In genomic region chr1:87386217-87386790, GRCh38 we compare ENCODE assay signal across 20 cellular contexts.
"Had no signal": no experiment of that assay in that cellular context is flagged by ENCODE, and none has a peak within 500 bp of the region (broad histone marks: within the 10 kb centered on the region; RNA-seq: fewer than 3 reads in every experiment).

No MANE protein-coding gene starts in this region.

- ATAC-seq: left lobe of liver; naive thymus-derived CD4-positive, alpha-beta T cell; sciatic nerve; stimulated activated effector memory CD8-positive, alpha-beta T cell treated with anti-CD3 and anti-CD28 coated beads, Interleukin-12 subunit alpha, Interleukin-12 subunit beta, amount 100 ng/mL, for 72 hours had no signal

- H3K36me3 ChIP-seq: prostate gland, right atrium auricular region, stomach, thyroid gland, vagina had no signal

- H3K27ac ChIP-seq: prostate gland, right atrium auricular region, stomach, thyroid gland, vagina had no signal

- H3K9me3 ChIP-seq: prostate gland, right atrium auricular region, thyroid gland, vagina had no signal

- H3K4me1 ChIP-seq: prostate gland, right atrium auricular region, vagina had no signal

- H3K27me3 ChIP-seq: right atrium auricular region, stomach, thyroid gland, vagina had no signal

- FAIRE-seq: frontal cortex, keratinocyte had no signal

- DNase-seq: cortex of kidney; effector CD4-positive, alpha-beta T cell; head of caudate nucleus; naive thymus-derived CD4-positive, alpha-beta T cell; nucleus accumbens; stimulated activated CD4-positive, alpha-beta T cell treated with anti-CD3 and anti-CD28 coated beads, Interleukin-2, amount 100 ng/mL, for 24 hours; stimulated activated CD4-positive, alpha-beta T cell treated with anti-CD3 and anti-CD28 coated beads, Interleukin-4, amount 100 ng/mL, for 24 hours; stimulated activated naive CD4-positive, alpha-beta T cell treated with Interleukin-2 at 50 U/mL for 16 hours; stomach; thyroid gland; trophoblast cell had no signal

- H3K4me3 ChIP-seq: lung, prostate gland, right atrium auricular region, stomach, thyroid gland, vagina had no signal
